Comparison of ENCODE assay signal across 27 cellular contexts in the genomic region with DNA sequence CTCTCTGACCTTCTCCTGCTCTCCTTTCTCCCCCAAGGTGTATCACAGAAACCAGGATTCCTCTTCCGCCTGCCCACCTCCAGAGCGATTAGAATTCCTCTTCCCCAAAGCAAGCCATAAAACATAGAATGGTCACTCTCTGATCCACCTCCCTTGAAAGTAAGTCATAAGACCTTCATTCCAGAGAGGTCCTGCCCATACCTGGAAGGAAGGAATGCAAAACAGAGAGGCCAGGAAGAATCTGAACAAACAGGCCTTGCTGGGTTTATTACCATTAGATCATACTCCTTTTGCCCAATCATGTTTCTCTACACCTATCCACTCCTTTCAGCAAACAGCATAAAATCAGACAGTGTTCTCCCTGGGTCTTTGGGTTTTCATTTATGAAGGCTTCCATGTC. TPM values are rescaled to one million over a fixed set of nuclear protein-coding genes. Genes with fewer than 3 reads are reported as not detected.
A peak's percentile ranks its signal among the peaks of the same experiment; 100 is the strongest.
DNase-seq lines count a peak whose midpoint lies in the region; ATAC-seq and TF ChIP-seq lines count a peak whose summit lies in the region.
"Had no signal": no experiment of that assay in that cellular context is flagged by ENCODE, and none has a peak within 500 bp of the region (broad histone marks: within the 10 kb centered on the region; RNA-seq: fewer than 3 reads in every experiment).

No MANE protein-coding gene starts in this region.

- 78 to 80% methylated on average over 2 of the region's 2 CpGs for WGBS in aorta, 2 donors

- POLR2A ChIA-PET in MCF 10A (lab: Yijun Ruan, JAX): no interaction called here

- no peaks in the 10 kb centered on the region for H3K36me3 ChIP-seq in vagina
- no peaks in the 10 kb centered on the region for H3K36me3 ChIP-seq in aorta (ENCODE audit: control insufficient read depth in 1 of 2, insufficient read depth in 2 of 2, low read length in 1 of 2)
- H3K36me3 ChIP-seq: ascending aorta, HAP-1 had no signal

- H3K4me1 Mint-ChIP-seq in MCF 10A (ENCODE audit: insufficient read depth, unreplicated experiment): peaks cover 6% of the 10 kb centered on the region
- H3K4me1 Mint-ChIP-seq: activated CD4-positive, alpha-beta T cell treated with anti-CD3 and anti-CD28 coated beads for 36 hours; CD4-positive, alpha-beta memory T cell; central memory CD8-positive, alpha-beta T cell; stimulated activated naive B cell treated with anti-CD40 and anti-IgM and Interleukin-4, amounts not matched to agents 10 μg/mL and 1 μg/mL and 100 μg/mL, for 72 hours; T-cell had no signal

- peak overlapping the region; percentile 86 for H3K27ac ChIP-seq in epithelial cell of prostate
- H3K27ac ChIP-seq in vagina: peak overlapping the region; percentile 60
- no peak overlapping the region for H3K27ac ChIP-seq in aorta (ENCODE audit: low read depth in 1 of 2, low read length in 2 of 2)
- H3K27ac ChIP-seq: ascending aorta, KMS-11, left ventricle myocardium inferior had no signal

- no peaks in the 10 kb centered on the region for H3K4me1 ChIP-seq in vagina
- no peaks in the 10 kb centered on the region for H3K4me1 ChIP-seq in aorta (ENCODE audit: control insufficient read depth in 1 of 2, insufficient read depth in 2 of 2, low read length in 2 of 2)
- H3K4me1 ChIP-seq: ascending aorta, HAP-1, left ventricle myocardium inferior had no signal

- no peaks in the 10 kb centered on the region for H3K9me3 ChIP-seq in vagina
- H3K9me3 ChIP-seq in aorta (ENCODE audit: control insufficient read depth, low read length): peaks cover 3% of the 10 kb centered on the region
- H3K9me3 ChIP-seq: HAP-1, left ventricle myocardium inferior had no signal

- H3K4me3 ChIP-seq in vagina (peak overlapping the region in 1 of 2 donors; percentile 12), aorta (ENCODE audit: low read length in 2 of 2) (no peak overlapping the region)
- H3K4me3 ChIP-seq: ascending aorta, HAP-1, left ventricle myocardium inferior had no signal

- no peak overlapping the region for H3K4me3 Mint-ChIP-seq in MCF 10A (ENCODE audit: unreplicated experiment)
- H3K4me3 Mint-ChIP-seq: activated CD4-positive, alpha-beta T cell treated with anti-CD3 and anti-CD28 coated beads for 36 hours; activated T-helper 1 cell treated with anti-CD3 and anti-CD28 coated beads, Interleukin-12 subunit alpha, Interleukin-12 subunit beta, Interleukin-2, Interleukin-4 antibody, amounts not matched to agents 30 ng/mL and 10 ng/mL and 1 ng/mL, durations not matched to agents 14 hours and 24 hours and 36 hours; CD4-positive, alpha-beta memory T cell; central memory CD8-positive, alpha-beta T cell; stimulated activated naive B cell treated with anti-CD40 and anti-IgM and Interleukin-4, amounts not matched to agents 10 μg/mL and 1 μg/mL and 100 μg/mL, for 72 hours; T-cell had no signal

- CTCF ChIA-PET in MCF 10A (lab: Yijun Ruan, JAX): interaction anchor here (0.6 kb wide), 1 partner anchor 38 kb away, joined by 3 read pairs; no protein-coding TSS in a partner anchor

- ATAC-seq in left colon (peak; percentile 59), aorta (ENCODE audit: low FRiP score) (no peak)
- ATAC-seq: activated CD4-positive, alpha-beta T cell treated with anti-CD3 and anti-CD28 coated beads for 36 hours; stimulated activated naive B cell treated with anti-CD40 and anti-IgM and Interleukin-4, amounts not matched to agents 10 μg/mL and 1 μg/mL and 100 μg/mL, for 72 hours; T-cell had no signal

- TF ChIP-seq CTCF in MCF 10A (IDR thresholded peaks at IDR 0.05; ENCODE audit: unreplicated experiment): no peak
- no peak for TF ChIP-seq CTCF in vagina (IDR thresholded peaks at IDR 0.05)

- H3K27me3 ChIP-seq in vagina (no peaks in the 10 kb centered on the region), aorta (ENCODE audit: control insufficient read depth in 1 of 2, insufficient read depth in 2 of 2, low read length in 1 of 2) (no peaks in the 10 kb centered on the region)
- H3K27me3 ChIP-seq: ascending aorta had no signal

- in situ Hi-C loops in T47D (cut with HindIII; ENCODE audit: low pct_unique_long_range_greater_than_20kb, low sequenced_read_pairs): no loop called here

- H3K27ac Mint-ChIP-seq in MCF 10A (ENCODE audit: low read depth, unreplicated experiment): no peak overlapping the region
- H3K27ac Mint-ChIP-seq: activated CD4-positive, alpha-beta T cell treated with anti-CD3 and anti-CD28 coated beads for 36 hours; activated T-helper 1 cell treated with anti-CD3 and anti-CD28 coated beads, Interleukin-12 subunit alpha, Interleukin-12 subunit beta, Interleukin-2, Interleukin-4 antibody, amounts not matched to agents 30 ng/mL and 10 ng/mL and 1 ng/mL, durations not matched to agents 14 hours and 24 hours and 36 hours; stimulated activated naive B cell treated with anti-CD40 and anti-IgM and Interleukin-4, amounts not matched to agents 10 μg/mL and 1 μg/mL and 100 μg/mL, for 72 hours; T-cell had no signal

- H3K27me3 Mint-ChIP-seq in MCF 10A (ENCODE audit: insufficient read depth, unreplicated experiment): no peaks in the 10 kb centered on the region
- H3K27me3 Mint-ChIP-seq: activated CD4-positive, alpha-beta T cell treated with anti-CD3 and anti-CD28 coated beads for 36 hours; CD4-positive, alpha-beta memory T cell; central memory CD8-positive, alpha-beta T cell; stimulated activated naive B cell treated with anti-CD40 and anti-IgM and Interleukin-4, amounts not matched to agents 10 μg/mL and 1 μg/mL and 100 μg/mL, for 72 hours; T-cell had no signal

- H3K9me3 Mint-ChIP-seq in MCF 10A (ENCODE audit: unreplicated experiment): peaks cover 7% of the 10 kb centered on the region
- H3K9me3 Mint-ChIP-seq: activated T-helper 1 cell treated with anti-CD3 and anti-CD28 coated beads, Interleukin-12 subunit alpha, Interleukin-12 subunit beta, Interleukin-2, Interleukin-4 antibody, amounts not matched to agents 30 ng/mL and 10 ng/mL and 1 ng/mL, durations not matched to agents 14 hours and 24 hours and 36 hours; central memory CD8-positive, alpha-beta T cell; T-cell had no signal

- intact Hi-C loops in MCF 10A (cut with micrococcal nuclease): no loop called here
- intact Hi-C loops in left colon (cut with DNase I, micrococcal nuclease): no loop called here
- intact Hi-C loops in vagina (cut with DNase I): no loop called here
- intact Hi-C loops in aorta (cut with DNase I): no loop called here

- DNase-seq in T47D (ENCODE audit: low read depth in 1 of 2, low spot score in 1 of 2) (peak; percentile 46 to 96), MCF 10A (ENCODE audit: unreplicated experiment) (no peak), epithelial cell of prostate (ENCODE audit: low read depth, low spot score) (peak; percentile 79), left colon (no peak), vagina (ENCODE audit: extremely low spot score in 2 of 2) (no peak), NCI-H510A (lab: John Stamatoyannopoulos, UW) (no peak), T-helper 1 cell (no peak), aorta (no peak)
- DNase-seq: 8988T; activated CD4-positive, alpha-beta T cell treated with anti-CD3 and anti-CD28 coated beads for 36 hours; activated naive CD4-positive, alpha-beta T cell treated with anti-CD3 and anti-CD28 coated beads, Interleukin-2, amount 50 U/mL, for 16 hours; CD4-positive, alpha-beta memory T cell; DMS53; erythroblast; GF-D8; left ventricle myocardium inferior; NCI-H187; NCI-H748 treated with DMSO at 0.1 percent for 48 hours; Right ventricle myocardium superior; stimulated activated CD4-positive, alpha-beta T cell treated with anti-CD3 and anti-CD28 coated beads, Interleukin-2, amount 100 ng/mL, for 24 hours; stimulated activated naive B cell treated with anti-CD40 and anti-IgM and Interleukin-4, amounts not matched to agents 10 μg/mL and 1 μg/mL and 100 μg/mL, for 72 hours; T-cell had no signal

- no TSS peak for BruUV-seq in MCF 10A (replicated peaks; lab: Mats Ljungman, UMichigan)

- H3K36me3 Mint-ChIP-seq in MCF 10A (ENCODE audit: insufficient read depth, unreplicated experiment): peaks cover 10% of the 10 kb centered on the region
- H3K36me3 Mint-ChIP-seq: CD4-positive, alpha-beta memory T cell; T-cell had no signal

- no peak for TF ChIP-seq POLR2A in vagina (IDR thresholded peaks at IDR 0.05)

RNA-seq across cellular contexts. Expression of gene CDKL3, which starts 21.0 kb away (rescaled TPM):
- 9.0 and 12.8 TPM in 2 replicates for total RNA-seq in MCF 10A (2022)
- under 1 TPM in 1 of 2 donors, not detected in 1; 0.70 TPM for total RNA-seq in left colon
- 1.7 TPM for total RNA-seq in vagina
- total RNA-seq in aorta: 1 to 10 TPM; 3.8 to 5.4 TPM
- polyA plus RNA-seq in aorta: 1 to 10 TPM; 1.8 to 3.5 TPM
- total RNA-seq: ascending aorta had no signal

RNA-seq across cellular contexts. Expression of gene UBE2B, which starts 25.4 kb away (rescaled TPM):
- total RNA-seq in MCF 10A (2022) (178 and 186 TPM in 2 replicates), left colon (100 to 1,000 TPM in 1 of 2 donors, 10 to 100 TPM in 1; 59.6 to 102 TPM), vagina (68.3 TPM), aorta (10 to 100 TPM; 96.6 to 99.2 TPM)
- polyA plus RNA-seq in aorta: 100 to 1,000 TPM; 111 to 153 TPM

Comparison
In these comparisons a context has a peak if more than half of its experiments do, and no peak if none do; other contexts are left out.
1. DNase-seq: peak in T47D (2 of 2) and epithelial cell of prostate (single experiment); none in MCF 10A (single experiment), left colon (0 of 2), vagina (0 of 2), NCI-H510A (single experiment), T-helper 1 cell (0 of 5) and aorta (0 of 2).
2. H3K27ac ChIP-seq: peak in epithelial cell of prostate (single experiment) and vagina (single experiment); none in aorta (0 of 2).